ENCODE assay signal across 8 cellular contexts in genomic region chr3:107240183-107241091, GRCh38.
DNase-seq lines count a peak whose midpoint lies in the region; ATAC-seq and TF ChIP-seq lines count a peak whose summit lies in the region.

No MANE protein-coding gene starts in this region.

- H3K9ac ChIP-seq in IMR-90 (ENCODE audit: low read depth, low read length) = peak overlapping the region; percentile 71

- H4K8ac ChIP-seq in IMR-90 (ENCODE audit: low read depth in 2 of 2, low read length in 2 of 2) = peak overlapping the region; percentile 89 to 98

- H3K14ac ChIP-seq in IMR-90 (replicated peaks; ENCODE audit: low read depth, low read length) = peak overlapping the region; percentile 86

- peak overlapping the region; percentile 48 for H3K27ac ChIP-seq in IMR-90 (ENCODE audit: insufficient read depth, low read length)
- H3K27ac ChIP-seq in osteoblast (ENCODE audit: low read depth, low read length) = peak overlapping the region; percentile 85
- H3K27ac ChIP-seq in testis = peak overlapping the region; percentile 60 to 88

- CTCF ChIA-PET in IMR-90 (lab: Yijun Ruan, JAX) = interaction anchor here (1.0 kb wide), 1 partner anchor 31 kb away, joined by 3 read pairs; no protein-coding TSS in a partner anchor
- CTCF ChIA-PET in activated naive CD4-positive, alpha-beta T cell treated with anti-CD3 and anti-CD28 coated beads, Interleukin-2, amount 10 ng/mL, durations not matched to agents 7 days and 5 days (lab: Charles Lee) = interaction anchor here (0.9 to 1.9 kb wide), 2 partner anchors 189 to 192 kb away, joined by 3 to 6 read pairs; no protein-coding TSS in a partner anchor

- no peak overlapping the region for H2AK9ac ChIP-seq in IMR-90 (replicated peaks; ENCODE audit: low read depth, low read length, poor library complexity)

- dilution Hi-C loops in IMR-90 (cut with HindIII; ENCODE audit: low sequenced_read_pairs, unreplicated experiment) = no loop called here

- H2AFZ ChIP-seq in IMR-90 (replicated peaks; ENCODE audit: low read length, poor library complexity) (peak overlapping the region; percentile 84), osteoblast (ENCODE audit: low read length) (peak overlapping the region; percentile 94)

- H2AK5ac ChIP-seq in IMR-90 (ENCODE audit: low read depth, low read length) = peak overlapping the region; percentile 43

- H3K4me3 Mint-ChIP-seq in activated naive CD4-positive, alpha-beta T cell treated with anti-CD3 and anti-CD28 coated beads, Interleukin-2, amount 10 ng/mL, durations not matched to agents 7 days and 5 days = peak overlapping the region; percentile 79
- H3K4me3 Mint-ChIP-seq in glutamatergic neuron (ENCODE audit: unreplicated experiment) = peak overlapping the region; percentile 98

- H3K23ac ChIP-seq in IMR-90 (ENCODE audit: low read depth, low read length) = peak overlapping the region; percentile 92

- H3K4me3 ChIP-seq in IMR-90 (ENCODE audit: insufficient read depth, low read depth, low read length) = peak overlapping the region; percentile 88
- peak overlapping the region; percentile 91 for H3K4me3 ChIP-seq in osteoblast (ENCODE audit: insufficient read depth, low read length)
- H3K4me3 ChIP-seq in testis = peak overlapping the region; percentile 87 to 88

- DNase-seq in Daoy (ENCODE audit: low read depth) (peak; percentile 88), IMR-90 (peak; percentile 75), SK-N-DZ (ENCODE audit: low spot score) (peak; percentile 72), glutamatergic neuron (peak; percentile 81), osteoblast (ENCODE audit: insufficient read length, low spot score, missing footprints) (peak; percentile 95), testis (peak; percentile 86)
- peak; percentile 78 for DNase-seq in activated naive CD4-positive, alpha-beta T cell treated with anti-CD3 and anti-CD28 coated beads, Interleukin-2, amount 10 ng/mL, durations not matched to agents 7 days and 5 days

- H2BK20ac ChIP-seq in IMR-90 (ENCODE audit: low read depth, low read length) = peak overlapping the region; percentile 6; the same call in 1 of the 2 replicates

- H4K20me1 ChIP-seq in IMR-90 (ENCODE audit: insufficient read depth, low read length) = no peaks in the 10 kb centered on the region
- no peaks in the 10 kb centered on the region for H4K20me1 ChIP-seq in osteoblast (ENCODE audit: insufficient read depth, low read length)

- POLR2A ChIA-PET in IMR-90 (lab: Charles Lee; ENCODE audit: unreplicated experiment) = no interaction called here

- in situ Hi-C loops in IMR-90 (cut with MboI; ENCODE audit: low sequenced_read_pairs) = loop anchor here (25.0 kb wide), 1 partner anchor 972 kb away; the partner anchor contains the start of gene IFT57

- H3K4me1 ChIP-seq in IMR-90 (ENCODE audit: control insufficient read depth, insufficient read depth, low read length) = no peaks in the 10 kb centered on the region; the same call in 1 of the 2 replicates
- peaks cover 14% of the 10 kb centered on the region for H3K4me1 ChIP-seq in osteoblast (ENCODE audit: insufficient read depth, low read length)
- peaks cover 29% of the 10 kb centered on the region for H3K4me1 ChIP-seq in testis

- no peak overlapping the region for H3K27ac Mint-ChIP-seq in activated naive CD4-positive, alpha-beta T cell treated with anti-CD3 and anti-CD28 coated beads, Interleukin-2, amount 10 ng/mL, durations not matched to agents 7 days and 5 days
- H3K27ac Mint-ChIP-seq in glutamatergic neuron (ENCODE audit: unreplicated experiment) = no peak overlapping the region

- TF ChIP-seq CTCF in IMR-90 (conservative IDR thresholded peaks at IDR 0.05; ENCODE audit: low read depth, low read length) (no peak), glutamatergic neuron (IDR thresholded peaks at IDR 0.05; ENCODE audit: partially characterized antibody, unreplicated experiment) (no peak), osteoblast (IDR thresholded peaks at IDR 0.05; ENCODE audit: extremely low read depth, low read depth, low read length) (no peak), testis (IDR thresholded peaks at IDR 0.05) (no peak)

- peaks cover 27% of the 10 kb centered on the region for H3K4me1 Mint-ChIP-seq in activated naive CD4-positive, alpha-beta T cell treated with anti-CD3 and anti-CD28 coated beads, Interleukin-2, amount 10 ng/mL, durations not matched to agents 7 days and 5 days
- H3K4me1 Mint-ChIP-seq in glutamatergic neuron (ENCODE audit: low read depth, unreplicated experiment) = peaks cover 16% of the 10 kb centered on the region

- BruUV-seq in IMR-90 (replicated peaks; lab: Mats Ljungman, UMichigan) = TSS peak; percentile 45

- peak overlapping the region; percentile 96 for H3K4me2 ChIP-seq in IMR-90 (ENCODE audit: low read depth, low read length)
- peak overlapping the region; percentile 95 for H3K4me2 ChIP-seq in osteoblast (ENCODE audit: insufficient read depth, low read length)

- WGBS in IMR-90 (ENCODE audit: extremely low coverage in 2 of 2, insufficient read length in 1 of 2), 2 experiments = 0% methylated on average over 4 of the region's 59 CpGs; no CpG with 5 or more reads in 1 of the 2 experiments
- 0% methylated on average over 50 to 59 of the region's 59 CpGs for WGBS in testis, 2 donors

- peak overlapping the region; percentile 82 for H2BK120ac ChIP-seq in IMR-90 (ENCODE audit: low read depth, low read length)

- intact Hi-C loops in IMR-90 (cut with micrococcal nuclease) (loop anchor here (1.0 kb wide), 1 partner anchor 285 kb away; no protein-coding TSS in a partner anchor), testis (cut with DNase I; ENCODE audit: low total_unique reads) (no loop called here)

- H3K4ac ChIP-seq in IMR-90 (ENCODE audit: low read depth, low read length) = peak overlapping the region; percentile 83

- H3K9me3 ChIP-seq in IMR-90 (ENCODE audit: control insufficient read depth, insufficient read depth, low read length) (no peaks in the 10 kb centered on the region), osteoblast (ENCODE audit: low read depth, low read length) (no peaks in the 10 kb centered on the region), testis (no peaks in the 10 kb centered on the region)

- peaks cover 21% of the 10 kb centered on the region for H3K27me3 Mint-ChIP-seq in activated naive CD4-positive, alpha-beta T cell treated with anti-CD3 and anti-CD28 coated beads, Interleukin-2, amount 10 ng/mL, durations not matched to agents 7 days and 5 days
- no peaks in the 10 kb centered on the region for H3K27me3 Mint-ChIP-seq in glutamatergic neuron (ENCODE audit: unreplicated experiment)

- H3K36me3 Mint-ChIP-seq in activated naive CD4-positive, alpha-beta T cell treated with anti-CD3 and anti-CD28 coated beads, Interleukin-2, amount 10 ng/mL, durations not matched to agents 7 days and 5 days = no peaks in the 10 kb centered on the region
- H3K36me3 Mint-ChIP-seq in glutamatergic neuron (ENCODE audit: unreplicated experiment) = no peaks in the 10 kb centered on the region

- H2BK15ac ChIP-seq in IMR-90 (ENCODE audit: low read depth, low read length) = peak overlapping the region; percentile 69; the same call in 1 of the 3 replicates

- H4K91ac ChIP-seq in IMR-90 (ENCODE audit: insufficient read depth, low read depth, low read length) = peak overlapping the region; percentile 74

- H3K36me3 ChIP-seq in IMR-90 (ENCODE audit: control insufficient read depth, insufficient read depth, low read length) (peaks cover 2% of the 10 kb centered on the region; the same call in 1 of the 2 replicates), osteoblast (ENCODE audit: insufficient read depth, low read length) (peaks cover under 1% of the 10 kb centered on the region), testis (ENCODE audit: low read depth, missing control alignments) (no peaks in the 10 kb centered on the region)

- TF ChIP-seq POLR2A in IMR-90 (IDR thresholded peaks at IDR 0.05; ENCODE audit: low read depth, low read length) (no peak; the same call in 1 of the 2 replicates), testis (IDR thresholded peaks at IDR 0.05) (peak; percentile 42)

- H4K5ac ChIP-seq in IMR-90 (ENCODE audit: low read depth, low read length) = peak overlapping the region; percentile 92

- peaks cover 12 to 37% of the 10 kb centered on the region in 2 experiments for H3K79me1 ChIP-seq in IMR-90 (ENCODE audit: low read depth in 1 of 2, low read length in 2 of 2)

- H3K27me3 ChIP-seq in IMR-90 (ENCODE audit: control insufficient read depth, insufficient read depth, low read length) = no peaks in the 10 kb centered on the region
- no peaks in the 10 kb centered on the region for H3K27me3 ChIP-seq in osteoblast (ENCODE audit: insufficient read depth, low read length)
- no peaks in the 10 kb centered on the region for H3K27me3 ChIP-seq in testis

- ATAC-seq in GM21619 (IDR thresholded peaks at IDR 0.05; ENCODE audit: unreplicated experiment) = peak; percentile 92
- peak; percentile 93 for ATAC-seq in IMR-90 (ENCODE audit: low read depth)

- peak overlapping the region; percentile 80 for H2BK5ac ChIP-seq in IMR-90 (ENCODE audit: low read depth, low read length, poor library complexity, severe bottlenecking)

- peaks cover 48% of the 10 kb centered on the region for H3K79me2 ChIP-seq in osteoblast (ENCODE audit: insufficient read depth, low read length)

- no peaks in the 10 kb centered on the region for H3K9me1 ChIP-seq in IMR-90 (ENCODE audit: insufficient read depth, low read length)

- peak overlapping the region; percentile 81; the same call in 1 of the 2 replicates for H3K56ac ChIP-seq in IMR-90 (ENCODE audit: extremely low read depth, insufficient read depth, low read length)

- TF ChIP-seq RAD21 in IMR-90 (IDR thresholded peaks at IDR 0.05; ENCODE audit: low read length) = no peak

- peak overlapping the region; percentile 74 for H3K18ac ChIP-seq in IMR-90 (ENCODE audit: low read depth, low read length)

- H3K9me3 Mint-ChIP-seq in activated naive CD4-positive, alpha-beta T cell treated with anti-CD3 and anti-CD28 coated beads, Interleukin-2, amount 10 ng/mL, durations not matched to agents 7 days and 5 days = no peaks in the 10 kb centered on the region
- peaks cover 2% of the 10 kb centered on the region for H3K9me3 Mint-ChIP-seq in glutamatergic neuron (ENCODE audit: unreplicated experiment)

TF ChIP-seq in IMR-90, 13 proteins besides CTCF, POLR2A, EP300 and RAD21 (continues in another document):
- TF ChIP-seq MXI1 (IDR thresholded peaks at IDR 0.05; ENCODE audit: borderline replicate concordance, low read depth, low read length) = peak; percentile 90; the same call in 1 of the 2 replicates
- TF ChIP-seq, protein P1, sequence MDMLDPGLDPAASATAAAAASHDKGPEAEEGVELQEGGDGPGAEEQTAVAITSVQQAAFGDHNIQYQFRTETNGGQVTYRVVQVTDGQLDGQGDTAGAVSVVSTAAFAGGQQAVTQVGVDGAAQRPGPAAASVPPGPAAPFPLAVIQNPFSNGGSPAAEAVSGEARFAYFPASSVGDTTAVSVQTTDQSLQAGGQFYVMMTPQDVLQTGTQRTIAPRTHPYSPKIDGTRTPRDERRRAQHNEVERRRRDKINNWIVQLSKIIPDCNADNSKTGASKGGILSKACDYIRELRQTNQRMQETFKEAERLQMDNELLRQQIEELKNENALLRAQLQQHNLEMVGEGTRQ (IDR thresholded peaks at IDR 0.05; ENCODE audit: low read depth, low read length) = no peak
- TF ChIP-seq CHD1 (IDR thresholded peaks at IDR 0.05; ENCODE audit: low read depth, low read length) = no peak
- TF ChIP-seq CEBPB (IDR thresholded peaks at IDR 0.05; ENCODE audit: low read depth, low read length) = no peak
- no peak for TF ChIP-seq FOS (IDR thresholded peaks at IDR 0.05; ENCODE audit: low read depth, low read length)
- no peak for TF ChIP-seq MAFK (IDR thresholded peaks at IDR 0.05; ENCODE audit: low read depth, low read length)

Comparison
In these comparisons a context has a peak if more than half of its experiments do, and no peak if none do; other contexts are left out.
1. Peak in every context shown above with its lines: DNase-seq, ATAC-seq, H3K4me3 ChIP-seq and H3K27ac ChIP-seq.